Comparison of ENCODE assay signal across 7 cellular contexts in the genomic region with DNA sequence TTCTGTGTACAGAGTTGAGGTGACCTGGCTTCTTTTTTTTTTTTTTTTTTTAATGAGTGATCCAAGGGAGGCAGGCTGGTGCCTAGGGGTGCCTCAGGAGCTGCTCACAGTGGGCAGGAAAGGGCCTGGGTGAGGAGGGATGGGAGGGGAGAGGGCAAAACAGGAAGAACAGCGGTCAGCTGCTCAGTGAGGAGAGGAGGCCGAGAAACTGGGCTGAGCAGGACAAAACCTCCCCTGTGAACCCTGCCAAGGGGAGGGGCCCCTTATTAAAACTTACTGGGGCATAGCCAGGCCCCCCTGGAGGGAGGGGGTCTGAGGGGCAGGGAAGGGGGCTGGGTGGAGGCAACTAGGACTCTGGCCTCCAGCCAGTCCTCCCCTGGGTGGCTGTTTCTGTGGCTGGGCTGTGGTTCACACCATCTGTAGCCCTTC. TPM values are rescaled to one million over a fixed set of nuclear protein-coding genes. Genes with fewer than 3 reads are reported as not detected.
DNase-seq lines count a peak whose midpoint lies in the region; FAIRE-seq and TF ChIP-seq lines count a peak whose summit lies in the region.

No MANE protein-coding gene starts in this region.

- no peak for DNase-seq in activated naive CD8-positive, alpha-beta T cell treated with anti-CD3 and anti-CD28 coated beads for 36 hours
- DNase-seq in kidney (peak; percentile 82), inferior parietal cortex (ENCODE audit: extremely low spot score) (no peak), SW480 (ENCODE audit: low spot score) (no peak)
- DNase-seq in effector CD8-positive, alpha-beta T cell (lab: John Stamatoyannopoulos, UW), result no peak

- H3K27me3 ChIP-seq in HUES6 (ENCODE audit: control insufficient read depth, insufficient read depth, low read length) (no peaks in the 10 kb centered on the region), stomach smooth muscle (ENCODE audit: control insufficient read depth in 1 of 2, insufficient read depth in 2 of 2, low read length in 2 of 2) (no peaks in the 10 kb centered on the region)

- no peak for FAIRE-seq in kidney (lab: Jason Lieb, UNC)

- peaks cover 54% of the 10 kb centered on the region for H3K4me1 Mint-ChIP-seq in activated naive CD8-positive, alpha-beta T cell treated with anti-CD3 and anti-CD28 coated beads for 36 hours

- no peaks in the 10 kb centered on the region for H3K9me3 ChIP-seq in HUES6 (ENCODE audit: control insufficient read depth, insufficient read depth, low read depth, low read length)
- H3K9me3 ChIP-seq in kidney (ENCODE audit: control insufficient read depth in 1 of 2, low read length in 2 of 2), result no peaks in the 10 kb centered on the region
- H3K9me3 ChIP-seq in stomach smooth muscle (ENCODE audit: control insufficient read depth in 2 of 2, low read length in 2 of 2), result no peaks in the 10 kb centered on the region

- H3K27ac ChIP-seq in HUES6 (ENCODE audit: low read depth, low read length) (no peak overlapping the region), kidney (ENCODE audit: low read depth in 2 of 2, low read length in 2 of 2) (peak overlapping the region; percentile 71 to 74), stomach smooth muscle (ENCODE audit: low read length) (peak overlapping the region; percentile 84)

- H3K4me1 ChIP-seq in HUES6 (ENCODE audit: control insufficient read depth, insufficient read depth, low read length), result peaks cover 45% of the 10 kb centered on the region
- peaks cover 23 to 39% of the 10 kb centered on the region in 2 donors for H3K4me1 ChIP-seq in kidney (ENCODE audit: control insufficient read depth in 1 of 2, insufficient read depth in 1 of 2, low read depth in 1 of 2, low read length in 2 of 2)
- H3K4me1 ChIP-seq in stomach smooth muscle (ENCODE audit: control insufficient read depth, insufficient read depth, low read length), result peaks cover 58% of the 10 kb centered on the region

- no peaks in the 10 kb centered on the region for H3K9me3 Mint-ChIP-seq in activated naive CD8-positive, alpha-beta T cell treated with anti-CD3 and anti-CD28 coated beads for 36 hours

- H3K36me3 ChIP-seq in HUES6 (ENCODE audit: control insufficient read depth, insufficient read depth, low read length) (peaks cover 19% of the 10 kb centered on the region), kidney (ENCODE audit: control insufficient read depth in 1 of 2, insufficient read depth in 2 of 2, low read length in 2 of 2) (peaks cover under 1 to 4% of the 10 kb centered on the region in 2 donors), stomach smooth muscle (ENCODE audit: control insufficient read depth in 2 of 2, insufficient read depth in 2 of 2, low read length in 2 of 2) (peaks cover 2 to 6% of the 10 kb centered on the region in 2 donors)

- H3K36me3 Mint-ChIP-seq in activated naive CD8-positive, alpha-beta T cell treated with anti-CD3 and anti-CD28 coated beads for 36 hours, result peaks cover 7% of the 10 kb centered on the region

- H3K4me3 Mint-ChIP-seq in activated naive CD8-positive, alpha-beta T cell treated with anti-CD3 and anti-CD28 coated beads for 36 hours, result peak overlapping the region; percentile 82

- intact Hi-C loops in kidney (cut with DNase I), result loop anchor here (10.0 kb wide), 1 partner anchor 60 kb away; no protein-coding TSS in a partner anchor

- TF ChIP-seq CTCF in kidney (IDR thresholded peaks at IDR 0.05; ENCODE audit: borderline replicate concordance, extremely low read depth, insufficient read depth), result no peak

- peak overlapping the region; percentile 36 for H3K27ac Mint-ChIP-seq in activated naive CD8-positive, alpha-beta T cell treated with anti-CD3 and anti-CD28 coated beads for 36 hours

- no peak overlapping the region; the same call in 1 of the 2 replicates for H3K4me3 ChIP-seq in HUES6 (ENCODE audit: low read depth, low read length)
- peak overlapping the region in 1 of 2 donors; percentile 94 for H3K4me3 ChIP-seq in kidney (ENCODE audit: low read length in 2 of 2)
- peak overlapping the region; percentile 67 to 96 for H3K4me3 ChIP-seq in stomach smooth muscle (ENCODE audit: low read length in 2 of 2)

- H3K9ac ChIP-seq in HUES6 (ENCODE audit: low read length) (peak overlapping the region; percentile 2), kidney (ENCODE audit: low read length in 2 of 2) (peak overlapping the region in 1 of 2 donors; percentile 62), stomach smooth muscle (ENCODE audit: low read length in 2 of 2) (peak overlapping the region; percentile 61 to 73)

- H3K27me3 Mint-ChIP-seq in activated naive CD8-positive, alpha-beta T cell treated with anti-CD3 and anti-CD28 coated beads for 36 hours, result no peaks in the 10 kb centered on the region

RNA-seq across cellular contexts. Expression of gene PLEKHO2, which starts 3.5 kb away (rescaled TPM):
- total RNA-seq in activated naive CD8-positive, alpha-beta T cell treated with anti-CD3 and anti-CD28 coated beads for 36 hours, result 1 to 10 TPM; 6.8 to 7.8 TPM
- 48.6 TPM for total RNA-seq in kidney
- 12.0 TPM for polyA plus RNA-seq in kidney (ENCODE audit: insufficient read depth, low read depth, low replicate concordance)

RNA-seq across cellular contexts. Expression of gene PIF1, which starts 19.8 kb away (rescaled TPM):
- 10 to 100 TPM; 27.3 to 30.4 TPM for total RNA-seq in activated naive CD8-positive, alpha-beta T cell treated with anti-CD3 and anti-CD28 coated beads for 36 hours
- 2.0 TPM for total RNA-seq in kidney
- polyA plus RNA-seq in kidney (ENCODE audit: insufficient read depth, low read depth, low replicate concordance), result 0.47 TPM
